25 cellular contexts compared by ENCODE assay signal in the genomic region with DNA sequence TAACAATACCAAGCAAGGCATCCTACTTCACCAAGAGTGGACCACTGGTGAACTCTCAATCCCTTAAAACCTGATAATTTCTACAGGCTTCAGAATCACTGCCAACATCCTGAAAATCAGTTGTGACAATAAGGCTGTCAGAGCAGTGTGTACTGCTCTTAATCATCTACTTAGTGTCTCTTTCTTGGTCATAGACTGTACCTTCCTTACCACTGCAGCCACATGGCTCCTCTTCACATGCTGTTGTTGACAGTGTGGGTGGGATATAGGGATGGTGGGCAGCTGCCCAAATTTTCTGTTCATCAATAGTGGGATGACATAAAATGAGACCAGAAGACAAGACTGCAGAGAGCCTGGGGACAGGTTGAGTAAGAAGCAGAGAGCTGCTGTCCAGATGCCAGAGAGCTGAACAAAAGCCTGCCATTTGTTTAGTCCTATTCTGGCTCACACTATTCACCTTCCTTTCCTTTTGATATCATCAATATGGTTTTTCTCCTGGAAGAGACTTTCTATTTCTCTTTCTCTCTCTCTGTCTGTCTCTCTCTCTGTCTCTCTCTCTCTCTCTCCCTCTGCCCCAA.
A peak's percentile ranks its signal among the peaks of the same experiment; 100 is the strongest.
DNase-seq lines count a peak whose midpoint lies in the region; ATAC-seq and TF ChIP-seq lines count a peak whose summit lies in the region.
"Had no signal": no experiment of that assay in that cellular context is flagged by ENCODE, and none has a peak within 500 bp of the region (broad histone marks: within the 10 kb centered on the region; RNA-seq: fewer than 3 reads in every experiment).

No MANE protein-coding gene starts in this region.

- H3K27me3 ChIP-seq in BE2C, result no peaks in the 10 kb centered on the region
- no peaks in the 10 kb centered on the region for H3K27me3 ChIP-seq in right lobe of liver
- H3K27me3 ChIP-seq: esophagus squamous epithelium, SJCRH30, testis had no signal

- no peaks in the 10 kb centered on the region for H3K36me3 Mint-ChIP-seq in activated T-helper 1 cell treated with anti-CD3 and anti-CD28 coated beads, Interleukin-12 subunit alpha, Interleukin-12 subunit beta, Interleukin-2, Interleukin-4 antibody, amounts not matched to agents 30 ng/mL and 10 ng/mL and 1 ng/mL, durations not matched to agents 14 hours and 24 hours and 36 hours (ENCODE audit: low read depth)
- H3K36me3 Mint-ChIP-seq: CD4-positive, alpha-beta memory T cell; mesothelial cell of epicardium had no signal

- CTCF ChIA-PET in HEK293 (lab: Yijun Ruan, JAX), result interaction anchor here (0.6 kb wide), 1 partner anchor 44 kb away, joined by 3 read pairs; no protein-coding TSS in a partner anchor

- H3K36me3 ChIP-seq in BE2C (no peaks in the 10 kb centered on the region; the same call in 1 of the 2 replicates), HEK293 (ENCODE audit: control insufficient read depth in 2 of 2, insufficient read depth in 1 of 2, low read length in 2 of 2) (no peaks in the 10 kb centered on the region), right lobe of liver (no peaks in the 10 kb centered on the region)
- H3K36me3 ChIP-seq: esophagus squamous epithelium, SJCRH30 had no signal

- H3K27ac ChIP-seq in HEK293 (ENCODE audit: extremely low read depth, low read depth, low read length) (no peak overlapping the region), right lobe of liver (no peak overlapping the region)
- H3K27ac ChIP-seq: esophagus squamous epithelium, SJCRH30, testis had no signal

- POLR2A ChIA-PET in HEK293 (lab: Yijun Ruan, JAX), result no interaction called here

- peak overlapping the region; percentile 10 for H3K27ac Mint-ChIP-seq in activated T-helper 1 cell treated with anti-CD3 and anti-CD28 coated beads, Interleukin-12 subunit alpha, Interleukin-12 subunit beta, Interleukin-2, Interleukin-4 antibody, amounts not matched to agents 30 ng/mL and 10 ng/mL and 1 ng/mL, durations not matched to agents 14 hours and 24 hours and 36 hours
- H3K27ac Mint-ChIP-seq: activated CD4-positive, alpha-beta T cell treated with anti-CD3 and anti-CD28 coated beads, Interleukin-2, amount 10 ng/mL, durations not matched to agents 7 days and 5 days; mesothelial cell of epicardium; T-helper 17 cell had no signal

- no peak overlapping the region for H3K4me3 ChIP-seq in BE2C (ENCODE audit: low read depth, low read length)
- no peak overlapping the region for H3K4me3 ChIP-seq in HEK293 (ENCODE audit: low read depth, low read length)
- no peak overlapping the region for H3K4me3 ChIP-seq in right lobe of liver
- H3K4me3 ChIP-seq: esophagus squamous epithelium, GM12878, K562, SJCRH30, testis had no signal

- H3K9me3 ChIP-seq in BE2C (no peaks in the 10 kb centered on the region), HEK293 (ENCODE audit: control insufficient read depth, insufficient read depth, low read depth, low read length) (no peaks in the 10 kb centered on the region), right lobe of liver (no peaks in the 10 kb centered on the region)
- H3K9me3 ChIP-seq: esophagus squamous epithelium, SJCRH30, testis had no signal

- intact Hi-C loops in activated T-helper 1 cell treated with anti-CD3 and anti-CD28 coated beads, Interleukin-12 subunit alpha, Interleukin-12 subunit beta, Interleukin-2, Interleukin-4 antibody, amounts not matched to agents 30 ng/mL and 10 ng/mL and 1 ng/mL, durations not matched to agents 14 hours and 24 hours and 36 hours (cut with micrococcal nuclease), result no loop called here
- intact Hi-C loops in right lobe of liver (cut with DNase I) (no loop called here), left ventricle myocardium superior (cut with micrococcal nuclease) (no loop called here)

- H3K27me3 Mint-ChIP-seq in activated T-helper 1 cell treated with anti-CD3 and anti-CD28 coated beads, Interleukin-12 subunit alpha, Interleukin-12 subunit beta, Interleukin-2, Interleukin-4 antibody, amounts not matched to agents 30 ng/mL and 10 ng/mL and 1 ng/mL, durations not matched to agents 14 hours and 24 hours and 36 hours (ENCODE audit: insufficient read depth), result peaks cover 20% of the 10 kb centered on the region

- H3K4me1 ChIP-seq in BE2C (peaks cover 77% of the 10 kb centered on the region), HEK293 (ENCODE audit: control insufficient read depth, insufficient read depth, low read length) (no peaks in the 10 kb centered on the region; the same call in 1 of the 2 replicates), right lobe of liver (peaks cover 4 to 43% (median 18%) of the 10 kb centered on the region in 4 donors)
- H3K4me1 ChIP-seq: testis had no signal

- no peak for TF ChIP-seq CTCF in BE2C (IDR thresholded peaks at IDR 0.05; ENCODE audit: low read depth, low read length)
- TF ChIP-seq CTCF in HEK293 (tag by site-specific recombination; IDR thresholded peaks at IDR 0.05), result no peak
- TF ChIP-seq CTCF in right lobe of liver (IDR thresholded peaks at IDR 0.05), result no peak

- TF ChIP-seq POLR2A in right lobe of liver (IDR thresholded peaks at IDR 0.05), result no peak

- no peaks in the 10 kb centered on the region for H3K9me3 Mint-ChIP-seq in activated T-helper 1 cell treated with anti-CD3 and anti-CD28 coated beads, Interleukin-12 subunit alpha, Interleukin-12 subunit beta, Interleukin-2, Interleukin-4 antibody, amounts not matched to agents 30 ng/mL and 10 ng/mL and 1 ng/mL, durations not matched to agents 14 hours and 24 hours and 36 hours
- H3K9me3 Mint-ChIP-seq: activated CD4-positive, alpha-beta T cell treated with anti-CD3 and anti-CD28 coated beads, Interleukin-2, amount 10 ng/mL, durations not matched to agents 7 days and 5 days; CD4-positive, alpha-beta memory T cell; mesothelial cell of epicardium; nephron had no signal

- ATAC-seq in right lobe of liver (peak; percentile 18 to 45 (median 36)), left ventricle myocardium superior (no peak), GM19328 (IDR thresholded peaks at IDR 0.05; ENCODE audit: unreplicated experiment) (no peak)
- ATAC-seq: GM12878, HCT116, K562, Panc1, T-helper 17 cell had no signal

- DNase-seq in BE2C (peak; percentile 43), right lobe of liver (no peak), T-helper 1 cell (no peak), left ventricle myocardium superior (no peak)
- no peak for DNase-seq in activated T-helper 1 cell treated with anti-CD3 and anti-CD28 coated beads, Interleukin-12 subunit alpha, Interleukin-12 subunit beta, Interleukin-2, Interleukin-4 antibody, amounts not matched to agents 30 ng/mL and 10 ng/mL and 1 ng/mL, durations not matched to agents 14 hours and 24 hours and 36 hours (ENCODE audit: low spot score)
- no peak for DNase-seq in activated CD4-positive, alpha-beta T cell treated with anti-CD3 and anti-CD28 coated beads, Interleukin-2, amount 50 U/mL, for 4 hours
- DNase-seq: activated CD4-positive, alpha-beta T cell treated with anti-CD3 and anti-CD28 coated beads, Interleukin-2, amount 10 ng/mL, durations not matched to agents 7 days and 5 days; activated CD8-positive, alpha-beta memory T cell treated with anti-CD3 and anti-CD28 coated beads, Interleukin-2, amount 50 U/mL, for 4 hours; activated effector memory CD4-positive, alpha-beta T cell treated with anti-CD3 and anti-CD28 coated beads, Interleukin-2, amount 50 U/mL, for 16 hours; CD4-positive, alpha-beta memory T cell; DMS79; esophagus squamous epithelium; head of caudate nucleus; posterior cingulate gyrus; SJCRH30; T-helper 17 cell; testis had no signal

- H3K4me1 Mint-ChIP-seq in activated T-helper 1 cell treated with anti-CD3 and anti-CD28 coated beads, Interleukin-12 subunit alpha, Interleukin-12 subunit beta, Interleukin-2, Interleukin-4 antibody, amounts not matched to agents 30 ng/mL and 10 ng/mL and 1 ng/mL, durations not matched to agents 14 hours and 24 hours and 36 hours (ENCODE audit: low read depth), result no peaks in the 10 kb centered on the region
- H3K4me1 Mint-ChIP-seq: activated CD4-positive, alpha-beta T cell treated with anti-CD3 and anti-CD28 coated beads, Interleukin-2, amount 10 ng/mL, durations not matched to agents 7 days and 5 days; CD4-positive, alpha-beta memory T cell had no signal

- H3K4me3 Mint-ChIP-seq in activated T-helper 1 cell treated with anti-CD3 and anti-CD28 coated beads, Interleukin-12 subunit alpha, Interleukin-12 subunit beta, Interleukin-2, Interleukin-4 antibody, amounts not matched to agents 30 ng/mL and 10 ng/mL and 1 ng/mL, durations not matched to agents 14 hours and 24 hours and 36 hours, result no peak overlapping the region
- H3K4me3 Mint-ChIP-seq: activated CD4-positive, alpha-beta T cell treated with anti-CD3 and anti-CD28 coated beads, Interleukin-2, amount 10 ng/mL, durations not matched to agents 7 days and 5 days; CD4-positive, alpha-beta memory T cell; mesothelial cell of epicardium; nephron; T-helper 17 cell had no signal

TF ChIP-seq in HEK293, 187 proteins besides CTCF, POLR2A, EP300 and RAD21:
- TF ChIP-seq, protein P1, sequence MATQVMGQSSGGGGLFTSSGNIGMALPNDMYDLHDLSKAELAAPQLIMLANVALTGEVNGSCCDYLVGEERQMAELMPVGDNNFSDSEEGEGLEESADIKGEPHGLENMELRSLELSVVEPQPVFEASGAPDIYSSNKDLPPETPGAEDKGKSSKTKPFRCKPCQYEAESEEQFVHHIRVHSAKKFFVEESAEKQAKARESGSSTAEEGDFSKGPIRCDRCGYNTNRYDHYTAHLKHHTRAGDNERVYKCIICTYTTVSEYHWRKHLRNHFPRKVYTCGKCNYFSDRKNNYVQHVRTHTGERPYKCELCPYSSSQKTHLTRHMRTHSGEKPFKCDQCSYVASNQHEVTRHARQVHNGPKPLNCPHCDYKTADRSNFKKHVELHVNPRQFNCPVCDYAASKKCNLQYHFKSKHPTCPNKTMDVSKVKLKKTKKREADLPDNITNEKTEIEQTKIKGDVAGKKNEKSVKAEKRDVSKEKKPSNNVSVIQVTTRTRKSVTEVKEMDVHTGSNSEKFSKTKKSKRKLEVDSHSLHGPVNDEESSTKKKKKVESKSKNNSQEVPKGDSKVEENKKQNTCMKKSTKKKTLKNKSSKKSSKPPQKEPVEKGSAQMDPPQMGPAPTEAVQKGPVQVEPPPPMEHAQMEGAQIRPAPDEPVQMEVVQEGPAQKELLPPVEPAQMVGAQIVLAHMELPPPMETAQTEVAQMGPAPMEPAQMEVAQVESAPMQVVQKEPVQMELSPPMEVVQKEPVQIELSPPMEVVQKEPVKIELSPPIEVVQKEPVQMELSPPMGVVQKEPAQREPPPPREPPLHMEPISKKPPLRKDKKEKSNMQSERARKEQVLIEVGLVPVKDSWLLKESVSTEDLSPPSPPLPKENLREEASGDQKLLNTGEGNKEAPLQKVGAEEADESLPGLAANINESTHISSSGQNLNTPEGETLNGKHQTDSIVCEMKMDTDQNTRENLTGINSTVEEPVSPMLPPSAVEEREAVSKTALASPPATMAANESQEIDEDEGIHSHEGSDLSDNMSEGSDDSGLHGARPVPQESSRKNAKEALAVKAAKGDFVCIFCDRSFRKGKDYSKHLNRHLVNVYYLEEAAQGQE (tag by site-specific recombination; IDR thresholded peaks at IDR 0.05), result peak; percentile 41; the same call in 1 of the 2 replicates
- no peak for TF ChIP-seq ZNF510 (tag by site-specific recombination; IDR thresholded peaks at IDR 0.05; ENCODE audit: insufficient replicate concordance)
TF ChIP-seq in HEK293: peak in this region for 1.

Comparison
In these comparisons a context has a peak if more than half of its experiments do, and no peak if none do; other contexts are left out.
1. ATAC-seq: peak in right lobe of liver (4 of 4); none in left ventricle myocardium superior (single experiment) and GM19328 (single experiment).